Comparison of ENCODE assay signal across 10 cellular contexts in the genomic region with DNA sequence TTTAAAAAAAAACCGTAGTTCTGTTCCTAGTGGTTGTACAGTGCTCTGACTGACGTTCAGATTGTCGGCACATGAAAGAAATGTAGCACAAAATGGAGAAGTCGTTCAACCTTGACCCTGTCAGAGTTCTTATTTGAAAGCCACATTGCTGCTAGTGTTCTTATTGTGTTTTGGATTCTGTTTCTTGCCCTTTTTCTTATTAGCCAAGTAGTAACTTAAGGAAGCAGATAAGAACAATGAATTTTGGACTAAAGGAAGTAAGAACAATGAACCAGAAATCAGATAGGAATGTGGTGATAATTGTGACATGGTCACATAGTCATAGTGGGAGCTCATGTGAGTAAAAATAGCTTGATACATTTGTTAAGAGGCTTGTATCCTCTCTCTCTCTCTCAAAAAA. TPM values are rescaled to one million over a fixed set of nuclear protein-coding genes. Genes with fewer than 3 reads are reported as not detected.
DNase-seq lines count a peak whose midpoint lies in the region; ATAC-seq and TF ChIP-seq lines count a peak whose summit lies in the region.
"Had no signal": no experiment of that assay in that cellular context is flagged by ENCODE, and none has a peak within 500 bp of the region (broad histone marks: within the 10 kb centered on the region; RNA-seq: fewer than 3 reads in every experiment).

No MANE protein-coding gene starts in this region.

- 0 out of 2 replicates have a peak, but pooled peaks cover 5% of the 10 kb centered on the region for H3F3A ChIP-seq in GM23248 (ENCODE audit: insufficient read depth)

- intact Hi-C loops in gastrocnemius medialis (cut with DNase I; ENCODE audit: low total_unique reads), result no loop called here

- H3K4me3 ChIP-seq in GM23248 (no peak overlapping the region), foreskin fibroblast (ENCODE audit: low read depth in 1 of 2, low read length in 2 of 2) (no peak overlapping the region), gastrocnemius medialis (no peak overlapping the region), WERI-Rb-1 (ENCODE audit: low read depth, low read length) (no peak overlapping the region)

- H3K27me3 ChIP-seq in GM23248 (replicated peaks; ENCODE audit: insufficient read depth), result no peaks in the 10 kb centered on the region
- H3K27me3 ChIP-seq in gastrocnemius medialis, result no peaks in the 10 kb centered on the region
- H3K27me3 ChIP-seq in WERI-Rb-1 (ENCODE audit: insufficient read depth, low read depth, severe bottlenecking), result no peaks in the 10 kb centered on the region
- H3K27me3 ChIP-seq: foreskin keratinocyte had no signal

- peak overlapping the region; percentile 23 to 42 for H3K27ac Mint-ChIP-seq in T-cell

- CTCF ChIA-PET in T-cell (lab: Charles Lee), result interaction anchor here in 1 of 2 donors (0.9 kb wide), 1 partner anchor 8 kb away, joined by 3 read pairs; no protein-coding TSS in a partner anchor

- no peak overlapping the region for H2AFZ ChIP-seq in GM23248

- peaks cover 58% of the 10 kb centered on the region for H3K36me3 Mint-ChIP-seq in T-cell

- H3K9ac ChIP-seq in GM23248, result no peak overlapping the region

- H3K4me1 ChIP-seq in GM23248 (ENCODE audit: insufficient read depth) (peaks cover 16% of the 10 kb centered on the region), gastrocnemius medialis (peaks cover 34 to 50% of the 10 kb centered on the region in 2 donors)

- ATAC-seq in T-cell (replicated peaks in 1 of 4) (no peak), gastrocnemius medialis (peak; percentile 42)
- ATAC-seq: foreskin keratinocyte had no signal

- 96 to 97% methylated on average over 4 of the region's 4 CpGs for WGBS in GM23248 (ENCODE audit: low coverage in 1 of 2, low lambda C conversion rate in 2 of 2, missing lambda C conversion rate in 2 of 2), 2 experiments

- 0 out of 2 replicates have a peak, but pooled peaks cover 7% of the 10 kb centered on the region for H3K36me3 ChIP-seq in GM23248 (ENCODE audit: low read depth)
- H3K36me3 ChIP-seq in gastrocnemius medialis, result peaks cover 0 to 8% of the 10 kb centered on the region in 2 donors
- peaks cover 19% of the 10 kb centered on the region for H3K36me3 ChIP-seq in WERI-Rb-1

- DNase-seq in GM23248 (peak; percentile 55), T-cell (no peak), foreskin fibroblast (peak; percentile 41 to 53), gastrocnemius medialis (no peak), WERI-Rb-1 (no peak), cortex of kidney (lab: John Stamatoyannopoulos, UW) (no peak), AG08396 (ENCODE audit: low spot score) (no peak), OCI-M2 (lab: John Stamatoyannopoulos, UW; ENCODE audit: unreplicated experiment) (no peak)
- DNase-seq: foreskin keratinocyte, NCI-H1105 treated with DMSO at 0.1 percent for 48 hours had no signal

- H3K9me3 Mint-ChIP-seq in T-cell, result no peaks in the 10 kb centered on the region

- no peak overlapping the region for H3K4me2 ChIP-seq in GM23248 (ENCODE audit: unreplicated experiment)

- H4K20me1 ChIP-seq in GM23248 (ENCODE audit: insufficient read depth), result no peaks in the 10 kb centered on the region

- no peaks in the 10 kb centered on the region for H3K27me3 Mint-ChIP-seq in T-cell

- TF ChIP-seq POLR2A in gastrocnemius medialis (IDR thresholded peaks at IDR 0.05), result no peak

- no peaks in the 10 kb centered on the region for H3K9me2 ChIP-seq in GM23248 (ENCODE audit: insufficient read depth)

- in situ Hi-C loops in GM23248 (cut with MboI), result no loop called here
- in situ Hi-C loops in gastrocnemius medialis (cut with MboI; ENCODE audit: low sequenced_read_pairs in 4 of 4), result no loop called here

- no peaks in the 10 kb centered on the region for H3K79me2 ChIP-seq in GM23248 (ENCODE audit: insufficient read depth)

- TF ChIP-seq CTCF in foreskin fibroblast (IDR thresholded peaks at IDR 0.05; ENCODE audit: low read depth, low read length) (no peak), gastrocnemius medialis (IDR thresholded peaks at IDR 0.05 in 4 of 5, conservative IDR thresholded peaks at IDR 0.05 in 1 of 5) (no peak), WERI-Rb-1 (IDR thresholded peaks at IDR 0.05; ENCODE audit: low read depth, low read length) (no peak)

- H3K27ac ChIP-seq in GM23248, result no peak overlapping the region
- H3K27ac ChIP-seq in gastrocnemius medialis, result peak overlapping the region; percentile 63 to 73 (median 67)
- no peak overlapping the region for H3K27ac ChIP-seq in WERI-Rb-1
- H3K27ac ChIP-seq: foreskin keratinocyte had no signal

- POLR2A ChIA-PET in T-cell (lab: Charles Lee), result interaction anchor here in 1 of 2 donors (0.6 kb wide), 1 partner anchor 226 kb away, joined by 4 read pairs; no protein-coding TSS in a partner anchor

- H3K4me1 Mint-ChIP-seq in T-cell, result peaks cover 5 to 18% (median 10%) of the 10 kb centered on the region in 3 donors

- H3K9me3 ChIP-seq in GM23248 (ENCODE audit: low read depth), result no peaks in the 10 kb centered on the region
- no peaks in the 10 kb centered on the region for H3K9me3 ChIP-seq in gastrocnemius medialis
- no peaks in the 10 kb centered on the region for H3K9me3 ChIP-seq in WERI-Rb-1 (ENCODE audit: severe bottlenecking)

- H3K4me3 Mint-ChIP-seq in T-cell, result no peak overlapping the region

RNA-seq across cellular contexts. Expression of a gene that starts 45.9 kb away (rescaled TPM):
- 3.0 and 5.8 TPM in 2 replicates for total RNA-seq in GM23248 (2014; rRNA removed; shearing (Covaris generic))
- 9.2 and 10.6 TPM in 2 replicates for polyA plus RNA-seq in GM23248 (2016; fragmentation: Nextera tagmentation; extraction: Ambion mirVana)
- total RNA-seq in T-cell (10 to 100 TPM; 23.6 to 30.3 (median 24.0) TPM), gastrocnemius medialis (1 to 10 TPM; 3.3 to 6.8 (median 5.9) TPM)

Comparison
In these comparisons a context has a peak if more than half of its experiments do, and no peak if none do; other contexts are left out.
1. DNase-seq: peak in GM23248 (single experiment) and foreskin fibroblast (2 of 2); none in T-cell (0 of 34), gastrocnemius medialis (0 of 2), WERI-Rb-1 (single experiment), cortex of kidney (single experiment), AG08396 (single experiment) and OCI-M2 (single experiment).
2. H3K27ac ChIP-seq: peak in gastrocnemius medialis (4 of 4); none in GM23248 (single experiment) and WERI-Rb-1 (single experiment).
3. ATAC-seq: peak in gastrocnemius medialis (2 of 2); none in T-cell (0 of 4).